ENCODE assay signal across 15 cellular contexts in the genomic region with DNA sequence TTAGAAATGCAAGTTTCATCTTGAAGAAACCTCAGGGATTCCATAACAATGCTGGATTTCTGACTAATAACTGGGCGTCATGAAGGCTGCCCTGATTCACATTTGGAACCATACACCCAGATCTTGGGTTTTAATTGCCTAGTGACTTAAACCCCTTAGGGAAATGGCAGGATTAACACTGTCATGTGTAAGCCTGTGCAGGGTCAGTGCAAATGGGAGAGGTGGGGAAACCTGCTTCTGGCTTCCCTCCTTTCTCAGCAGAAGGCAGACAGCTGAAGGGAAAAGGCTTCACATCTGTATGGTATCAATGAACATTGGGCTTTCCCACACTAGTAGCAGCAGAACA.
DNase-seq lines count a peak whose midpoint lies in the region; ATAC-seq and TF ChIP-seq lines count a peak whose summit lies in the region.
"Had no signal": no experiment of that assay in that cellular context is flagged by ENCODE, and none has a peak within 500 bp of the region (broad histone marks: within the 10 kb centered on the region; RNA-seq: fewer than 3 reads in every experiment).

No MANE protein-coding gene starts in this region.

- H3K4me2 ChIP-seq in GM23248 (ENCODE audit: unreplicated experiment) = no peak overlapping the region

- H3K79me2 ChIP-seq in GM23248 (ENCODE audit: insufficient read depth) = no peaks in the 10 kb centered on the region

- H3K4me1 ChIP-seq in GM23248 (ENCODE audit: insufficient read depth) (no peaks in the 10 kb centered on the region; the same call in 1 of the 2 replicates), RWPE2 (ENCODE audit: insufficient read depth, poor library complexity, severe bottlenecking) (peaks cover 14% of the 10 kb centered on the region)

- H3K27ac ChIP-seq in 22Rv1 = 0 out of 2 replicates have a peak overlapping the region, but pooled peaks have one; percentile 15
- peak overlapping the region; percentile 56 for H3K27ac ChIP-seq in GM23248
- peak overlapping the region; percentile 88 for H3K27ac ChIP-seq in RWPE2 (ENCODE audit: poor library complexity, severe bottlenecking)

- DNase-seq in GM23248 (no peak), RWPE2 (ENCODE audit: low spot score) (no peak), NOMO-1 treated with dmso at 0.1 percent for 144 hours (lab: John Stamatoyannopoulos, UW; ENCODE audit: unreplicated experiment) (no peak), GM10266 (ENCODE audit: extremely low spot score) (no peak), NCI-H446 treated with DMSO at 0.1 percent for 48 hours (lab: John Stamatoyannopoulos, UW) (no peak)
- DNase-seq in central memory CD4-positive, alpha-beta T cell = no peak
- DNase-seq: C1 segment of cervical spinal cord, H7, NCI-H1092, NCI-H146, NCI-H2081, NCI-H510A treated with DMSO at 0.1 percent for 48 hours had no signal

- H4K20me1 ChIP-seq in GM23248 (ENCODE audit: insufficient read depth) = no peaks in the 10 kb centered on the region

- no peaks in the 10 kb centered on the region for H3F3A ChIP-seq in GM23248 (ENCODE audit: insufficient read depth)

- no peak overlapping the region for H2AFZ ChIP-seq in GM23248

- no peaks in the 10 kb centered on the region for H3K27me3 ChIP-seq in GM23248 (replicated peaks; ENCODE audit: insufficient read depth)
- no peaks in the 10 kb centered on the region for H3K27me3 ChIP-seq in RWPE2 (ENCODE audit: insufficient read depth, poor library complexity, severe bottlenecking)
- H3K27me3 ChIP-seq: MG63 had no signal

- in situ Hi-C loops in GM23248 (cut with MboI) = no loop called here

- peak overlapping the region; percentile 36; the same call in 1 of the 2 replicates for H3K9ac ChIP-seq in GM23248

- H3K4me3 ChIP-seq in GM23248 = no peak overlapping the region
- H3K4me3 ChIP-seq in RWPE2 (ENCODE audit: severe bottlenecking) = no peak overlapping the region
- H3K4me3 ChIP-seq: MG63 had no signal

- WGBS in GM23248 (ENCODE audit: low coverage in 1 of 2, low lambda C conversion rate in 2 of 2, missing lambda C conversion rate in 2 of 2), 2 experiments = 6 to 27% methylated on average over 1 of the region's 1 CpG

- H3K36me3 ChIP-seq in GM23248 (ENCODE audit: low read depth) = no peaks in the 10 kb centered on the region
- no peaks in the 10 kb centered on the region for H3K36me3 ChIP-seq in RWPE2 (ENCODE audit: low read depth)
- H3K36me3 ChIP-seq: MG63 had no signal

- ATAC-seq in RWPE2 (ENCODE audit: low read depth) (peak; percentile 65; the same call in 2 of the 3 replicates), esophagus mucosa (peak; percentile 67)

- no peak for TF ChIP-seq CTCF in 22Rv1 (IDR thresholded peaks at IDR 0.05)
- no peak for TF ChIP-seq CTCF in RWPE2 (IDR thresholded peaks at IDR 0.05; ENCODE audit: poor library complexity, severe bottlenecking)
- no peak for TF ChIP-seq CTCF in GM10266 (IDR thresholded peaks at IDR 0.05; ENCODE audit: control insufficient read depth, insufficient read depth, low read depth, missing control alignments)

- H3K9me3 ChIP-seq in GM23248 (ENCODE audit: low read depth) = no peaks in the 10 kb centered on the region
- no peaks in the 10 kb centered on the region for H3K9me3 ChIP-seq in RWPE2 (ENCODE audit: severe bottlenecking)
- H3K9me3 ChIP-seq: MG63 had no signal

- H3K9me2 ChIP-seq in GM23248 (ENCODE audit: insufficient read depth) = no peaks in the 10 kb centered on the region

Comparison
In these comparisons a context has a peak if more than half of its experiments do, and no peak if none do; other contexts are left out.
1. H3K27ac ChIP-seq: peak in every context shown above with its lines; median percentile 88 in RWPE2; 56 in GM23248; 15 in 22Rv1.